Comparison of ENCODE assay signal across 16 cellular contexts in the genomic region with DNA sequence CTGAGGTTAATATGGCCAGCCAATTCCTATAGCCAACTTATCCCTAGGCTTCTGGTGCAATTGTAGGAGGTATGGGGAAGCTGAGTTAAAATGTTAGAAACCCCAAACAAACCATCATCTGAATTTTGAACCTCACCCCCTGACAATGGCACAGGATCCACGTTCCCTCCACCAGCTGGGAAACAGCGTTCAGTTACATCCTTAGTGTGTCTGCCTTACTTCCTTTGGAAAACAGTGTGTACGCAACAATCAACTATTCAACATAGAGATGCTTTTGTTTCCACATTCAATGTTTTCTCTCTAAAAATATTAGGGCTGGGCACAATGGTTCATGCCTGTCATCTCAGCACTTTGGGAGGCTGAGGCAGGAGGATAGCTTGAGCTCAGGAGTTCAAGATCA.
A peak's percentile ranks its signal among the peaks of the same experiment; 100 is the strongest.
DNase-seq lines count a peak whose midpoint lies in the region; ATAC-seq, FAIRE-seq and TF ChIP-seq lines count a peak whose summit lies in the region.
"Had no signal": no experiment of that assay in that cellular context is flagged by ENCODE, and none has a peak within 500 bp of the region (broad histone marks: within the 10 kb centered on the region; RNA-seq: fewer than 3 reads in every experiment).

No MANE protein-coding gene starts in this region.

- TF ChIP-seq POLR2A in GM12891 (IDR thresholded peaks at IDR 0.05; ENCODE audit: low read depth, low read length) = no peak

- no peak for ATAC-seq in omental fat pad (ENCODE audit: low FRiP score)

- TF ChIP-seq CTCF in neutrophil (IDR thresholded peaks at IDR 0.05) = no peak
- no peak for TF ChIP-seq CTCF in omental fat pad (IDR thresholded peaks at IDR 0.05)

- no peak overlapping the region for H3K4me3 ChIP-seq in neutrophil (ENCODE audit: low read depth in 1 of 2, low read length in 1 of 2)
- H3K4me3 ChIP-seq in subcutaneous abdominal adipose tissue (ENCODE audit: low read depth in 1 of 5, low read length in 5 of 5) = no peak overlapping the region

- H3K4me1 ChIP-seq in neutrophil (ENCODE audit: control insufficient read depth in 1 of 2, insufficient read depth in 1 of 2, low read depth in 1 of 2, low read length in 1 of 2) (peaks cover 37 to 52% of the 10 kb centered on the region in 2 experiments), subcutaneous abdominal adipose tissue (ENCODE audit: control insufficient read depth in 5 of 5, insufficient read depth in 5 of 5, low read length in 5 of 5) (peaks cover 0 to 75% (median 30%) of the 10 kb centered on the region in 5 donors)

- peaks cover 23% of the 10 kb centered on the region for H3K36me3 ChIP-seq in neutrophil
- H3K36me3 ChIP-seq in subcutaneous abdominal adipose tissue (ENCODE audit: control insufficient read depth in 5 of 5, insufficient read depth in 5 of 5, low read length in 5 of 5) = peaks cover 9 to 54% (median 22%) of the 10 kb centered on the region in 5 donors

- H3K9me3 ChIP-seq in neutrophil = no peaks in the 10 kb centered on the region
- H3K9me3 ChIP-seq in subcutaneous abdominal adipose tissue (ENCODE audit: control insufficient read depth in 5 of 5, low read length in 5 of 5) = no peaks in the 10 kb centered on the region

- H3K27ac ChIP-seq in angular gyrus (ENCODE audit: low read depth, low read length) (peak overlapping the region; percentile 29), neutrophil (peak overlapping the region; percentile 76), subcutaneous abdominal adipose tissue (ENCODE audit: low read depth, low read length) (peak overlapping the region; percentile 39)

- POLR2A ChIA-PET in HEK293T (lab: Yijun Ruan, JAX) = no interaction called here

- H3K9ac ChIP-seq in subcutaneous abdominal adipose tissue (ENCODE audit: low read length in 5 of 5) = peak overlapping the region in 1 of 5 donors; percentile 39

- FAIRE-seq in GM12891 (lab: Jason Lieb, UNC) = no peak
- FAIRE-seq: H54 had no signal

- DNase-seq in dermis microvascular lymphatic vessel endothelial cell (ENCODE audit: low read depth in 2 of 2) (peak; percentile 78 to 83), omental fat pad (ENCODE audit: low spot score) (no peak), HEK293T (ENCODE audit: extremely low spot score) (no peak), GM12891 (ENCODE audit: insufficient read length, low spot score) (no peak)
- DNase-seq: CD4-positive, CD25-positive, alpha-beta regulatory T cell; EL; Kasumi-1; NCI-H1417; NCI-H1694 treated with DMSO at 0.1 percent for 48 hours; NCI-H446; OCI-M1; Right ventricle myocardium superior had no signal

- CTCF ChIA-PET in HEK293T (lab: Yijun Ruan, JAX) = no interaction called here

- H3K27me3 ChIP-seq in neutrophil = no peaks in the 10 kb centered on the region
- no peaks in the 10 kb centered on the region for H3K27me3 ChIP-seq in subcutaneous abdominal adipose tissue (ENCODE audit: control insufficient read depth in 5 of 5, insufficient read depth in 4 of 5, low read length in 5 of 5)

TF ChIP-seq in HEK293T, 16 proteins besides CTCF, POLR2A, EP300 and RAD21:
- TF ChIP-seq LEF1 (IDR thresholded peaks at IDR 0.05; ENCODE audit: borderline replicate concordance) (no peak), ARNT (IDR thresholded peaks at IDR 0.05) (no peak), FOXA1 (IDR thresholded peaks at IDR 0.05) (no peak), HDGF (IDR thresholded peaks at IDR 0.05; ENCODE audit: borderline replicate concordance) (no peak), FOXK2 (IDR thresholded peaks at IDR 0.05) (no peak), NFRKB (IDR thresholded peaks at IDR 0.05) (no peak), BHLHE40 (IDR thresholded peaks at IDR 0.05; ENCODE audit: borderline replicate concordance) (no peak), SP1 (IDR thresholded peaks at IDR 0.05) (no peak), FOXM1 (IDR thresholded peaks at IDR 0.05; ENCODE audit: borderline replicate concordance) (no peak), L3MBTL2 (conservative IDR thresholded peaks at IDR 0.05) (no peak), CTBP1 (IDR thresholded peaks at IDR 0.05; ENCODE audit: borderline replicate concordance) (no peak), TARDBP (IDR thresholded peaks at IDR 0.05) (no peak), PKNOX1 (IDR thresholded peaks at IDR 0.05) (no peak)

TF ChIP-seq in GM12891, 5 proteins besides CTCF, POLR2A, EP300 and RAD21:
- no peak for TF ChIP-seq TAF1 (IDR thresholded peaks at IDR 0.05; ENCODE audit: low read depth, low read length)
- no peak for TF ChIP-seq POU2F2 (IDR thresholded peaks at IDR 0.05; ENCODE audit: low read depth, low read length)
- no peak for TF ChIP-seq PAX5 (IDR thresholded peaks at IDR 0.05; ENCODE audit: insufficient read depth, low read length, severe bottlenecking)
- TF ChIP-seq POLR2AphosphoS5 (IDR thresholded peaks at IDR 0.05; ENCODE audit: low read depth, low read length) = no peak
- no peak for TF ChIP-seq SPI1 (IDR thresholded peaks at IDR 0.05; ENCODE audit: low read depth, low read length)

Comparison
In these comparisons a context has a peak if more than half of its experiments do, and no peak if none do; other contexts are left out.
1. DNase-seq: peak in dermis microvascular lymphatic vessel endothelial cell (2 of 2); none in omental fat pad (single experiment), HEK293T (single experiment) and GM12891 (single experiment).
2. Peak in every context shown above with its lines, with median percentiles within 50 percentile points of each other: H3K27ac ChIP-seq.